19 cellular contexts compared by ENCODE assay signal in genomic region chr4:178339769-178340168, GRCh38.
DNase-seq lines count a peak whose midpoint lies in the region; ATAC-seq, FAIRE-seq and TF ChIP-seq lines count a peak whose summit lies in the region.
"Had no signal": no experiment of that assay in that cellular context is flagged by ENCODE, and none has a peak within 500 bp of the region (broad histone marks: within the 10 kb centered on the region; RNA-seq: fewer than 3 reads in every experiment).

No MANE protein-coding gene starts in this region.

- H3K9me3 ChIP-seq in breast epithelium: no peaks in the 10 kb centered on the region
- H3K9me3 ChIP-seq in adipocyte (ENCODE audit: control insufficient read depth, low read length): peaks cover 5% of the 10 kb centered on the region
- peaks cover 17% of the 10 kb centered on the region for H3K9me3 ChIP-seq in mesenchymal stem cell (ENCODE audit: control insufficient read depth, low read length)
- H3K9me3 ChIP-seq: HAP-1 had no signal

- H3K4me2 ChIP-seq in mesenchymal stem cell (ENCODE audit: low read length, poor library complexity, severe bottlenecking): no peak overlapping the region

- DNase-seq in MCF 10A (ENCODE audit: unreplicated experiment): peak; percentile 28
- DNase-seq in breast epithelium (ENCODE audit: low spot score in 2 of 2): no peak
- peak; percentile 8 to 49 for DNase-seq in Kasumi-1 (lab: John Stamatoyannopoulos, UW)
- DNase-seq in adipocyte (ENCODE audit: low read depth): peak; percentile 24
- peak; percentile 4 for DNase-seq in mesenchymal stem cell
- DNase-seq in activated CD4-positive, alpha-beta memory T cell treated with anti-CD3 and anti-CD28 coated beads, Interleukin-2, amount 10 ng/mL, durations not matched to agents 7 days and 5 days: no peak
- no peak for DNase-seq in urothelium cell line (ENCODE audit: low spot score)
- DNase-seq: 8988T; ACHN; C1 segment of cervical spinal cord; Calu3; CD4-positive, alpha-beta T cell; DMS 273 treated with DMSO at 0.1 percent for 48 hours had no signal

- H2BK15ac ChIP-seq in mesenchymal stem cell (ENCODE audit: low read depth, poor library complexity, severe bottlenecking): no peak overlapping the region

- H3K36me3 ChIP-seq in breast epithelium: no peaks in the 10 kb centered on the region
- no peaks in the 10 kb centered on the region for H3K36me3 ChIP-seq in adipocyte (ENCODE audit: control insufficient read depth, insufficient read depth, low read length, severe bottlenecking)
- no peaks in the 10 kb centered on the region for H3K36me3 ChIP-seq in mesenchymal stem cell (ENCODE audit: control insufficient read depth in 1 of 2, insufficient read depth in 2 of 2, low read depth in 1 of 2, low read length in 2 of 2)
- H3K36me3 ChIP-seq: HAP-1 had no signal

- no peak overlapping the region for H3K4me3 ChIP-seq in breast epithelium
- H3K4me3 ChIP-seq in adipocyte (ENCODE audit: low read length): no peak overlapping the region
- no peak overlapping the region for H3K4me3 ChIP-seq in mesenchymal stem cell (ENCODE audit: insufficient read depth in 1 of 2, low read depth in 1 of 2, low read length in 2 of 2)
- H3K4me3 ChIP-seq: HAP-1 had no signal

- H3K27me3 ChIP-seq in breast epithelium (no peaks in the 10 kb centered on the region), adipocyte (replicated peaks; ENCODE audit: control insufficient read depth, insufficient read depth, low read length) (no peaks in the 10 kb centered on the region), mesenchymal stem cell (ENCODE audit: control insufficient read depth in 1 of 2, insufficient read depth in 1 of 2, low read length in 2 of 2) (no peaks in the 10 kb centered on the region)

- no peak for FAIRE-seq in urothelium cell line (lab: Jason Lieb, UNC)
- FAIRE-seq: GM12891, H1 had no signal

- no peaks in the 10 kb centered on the region for H3K27me3 Mint-ChIP-seq in MCF 10A (ENCODE audit: insufficient read depth, unreplicated experiment)
- no peaks in the 10 kb centered on the region for H3K27me3 Mint-ChIP-seq in activated CD4-positive, alpha-beta memory T cell treated with anti-CD3 and anti-CD28 coated beads, Interleukin-2, amount 10 ng/mL, durations not matched to agents 7 days and 5 days
- H3K27me3 Mint-ChIP-seq: B cell; CD4-positive, alpha-beta T cell had no signal

- H4K91ac ChIP-seq in mesenchymal stem cell (ENCODE audit: low read length): no peak overlapping the region

- H3K27ac ChIP-seq in breast epithelium: no peak overlapping the region
- no peak overlapping the region for H3K27ac ChIP-seq in mesenchymal stem cell (ENCODE audit: low read length, poor library complexity, severe bottlenecking)
- H3K27ac ChIP-seq: HL-60 had no signal

- H3K4me3 Mint-ChIP-seq in MCF 10A (ENCODE audit: unreplicated experiment): no peak overlapping the region
- no peak overlapping the region for H3K4me3 Mint-ChIP-seq in activated CD4-positive, alpha-beta memory T cell treated with anti-CD3 and anti-CD28 coated beads, Interleukin-2, amount 10 ng/mL, durations not matched to agents 7 days and 5 days
- H3K4me3 Mint-ChIP-seq: B cell; CD4-positive, alpha-beta T cell had no signal

- no peaks in the 10 kb centered on the region for H3K4me1 Mint-ChIP-seq in MCF 10A (ENCODE audit: insufficient read depth, unreplicated experiment)
- H3K4me1 Mint-ChIP-seq in activated CD4-positive, alpha-beta memory T cell treated with anti-CD3 and anti-CD28 coated beads, Interleukin-2, amount 10 ng/mL, durations not matched to agents 7 days and 5 days: no peaks in the 10 kb centered on the region
- H3K4me1 Mint-ChIP-seq: B cell had no signal

- TF ChIP-seq CTCF in MCF 10A (IDR thresholded peaks at IDR 0.05; ENCODE audit: unreplicated experiment): no peak
- no peak for TF ChIP-seq CTCF in breast epithelium (IDR thresholded peaks at IDR 0.05)

- no peak overlapping the region for H3K18ac ChIP-seq in mesenchymal stem cell (ENCODE audit: low read depth in 1 of 2, low read length in 2 of 2)

- H2BK5ac ChIP-seq in mesenchymal stem cell (ENCODE audit: low read depth, low read length, poor library complexity, severe bottlenecking): no peak overlapping the region

- H2BK120ac ChIP-seq in mesenchymal stem cell (ENCODE audit: low read depth, low read length): no peak overlapping the region

- H3K23ac ChIP-seq in mesenchymal stem cell (ENCODE audit: low read length in 2 of 2): no peak overlapping the region

- H2AFZ ChIP-seq in mesenchymal stem cell (ENCODE audit: low read depth, low read length): no peak overlapping the region

- no peak overlapping the region for H3K14ac ChIP-seq in mesenchymal stem cell (ENCODE audit: low read length in 2 of 2)

- no TSS peak for BruUV-seq in MCF 10A (replicated peaks; lab: Mats Ljungman, UMichigan)

- no peak overlapping the region for H4K8ac ChIP-seq in mesenchymal stem cell (ENCODE audit: low read length)

- no peaks in the 10 kb centered on the region for H3K79me1 ChIP-seq in mesenchymal stem cell (replicated peaks; ENCODE audit: low read length, poor library complexity, severe bottlenecking)

- no peak overlapping the region for H3K4ac ChIP-seq in mesenchymal stem cell (ENCODE audit: low read depth in 1 of 2, low read length in 2 of 2)

- H3K27ac Mint-ChIP-seq in MCF 10A (ENCODE audit: low read depth, unreplicated experiment): no peak overlapping the region
- H3K27ac Mint-ChIP-seq in activated CD4-positive, alpha-beta memory T cell treated with anti-CD3 and anti-CD28 coated beads, Interleukin-2, amount 10 ng/mL, durations not matched to agents 7 days and 5 days: no peak overlapping the region
- H3K27ac Mint-ChIP-seq: B cell; CD4-positive, alpha-beta T cell had no signal

- ATAC-seq in HG02759 (IDR thresholded peaks at IDR 0.05; ENCODE audit: unreplicated experiment): no peak

- TF ChIP-seq POLR2A in breast epithelium (IDR thresholded peaks at IDR 0.05): no peak

- no peaks in the 10 kb centered on the region for H3K9me3 Mint-ChIP-seq in MCF 10A (ENCODE audit: unreplicated experiment)
- no peaks in the 10 kb centered on the region for H3K9me3 Mint-ChIP-seq in activated CD4-positive, alpha-beta memory T cell treated with anti-CD3 and anti-CD28 coated beads, Interleukin-2, amount 10 ng/mL, durations not matched to agents 7 days and 5 days

- CTCF ChIA-PET in MCF 10A (lab: Yijun Ruan, JAX): no interaction called here
- CTCF ChIA-PET in activated CD4-positive, alpha-beta memory T cell treated with anti-CD3 and anti-CD28 coated beads, Interleukin-2, amount 10 ng/mL, durations not matched to agents 7 days and 5 days (lab: Charles Lee): no interaction called here

- POLR2A ChIA-PET in MCF 10A (lab: Yijun Ruan, JAX): no interaction called here
- POLR2A ChIA-PET in activated CD4-positive, alpha-beta memory T cell treated with anti-CD3 and anti-CD28 coated beads, Interleukin-2, amount 10 ng/mL, durations not matched to agents 7 days and 5 days (lab: Charles Lee): no interaction called here

- H3K9ac ChIP-seq in adipocyte (ENCODE audit: low read length): no peak overlapping the region
- H3K9ac ChIP-seq in mesenchymal stem cell (ENCODE audit: low read length): no peak overlapping the region

- intact Hi-C loops in MCF 10A (cut with micrococcal nuclease) (no loop called here), breast epithelium (cut with DNase I; ENCODE audit: low total_unique reads) (no loop called here)

- H3K4me1 ChIP-seq in breast epithelium (no peaks in the 10 kb centered on the region), adipocyte (ENCODE audit: control insufficient read depth, insufficient read depth, low read length) (no peaks in the 10 kb centered on the region), mesenchymal stem cell (ENCODE audit: control insufficient read depth, insufficient read depth, low read depth, low read length) (no peaks in the 10 kb centered on the region)
- H3K4me1 ChIP-seq: HAP-1 had no signal

- H3K36me3 Mint-ChIP-seq in MCF 10A (ENCODE audit: insufficient read depth, unreplicated experiment): no peaks in the 10 kb centered on the region
- no peaks in the 10 kb centered on the region for H3K36me3 Mint-ChIP-seq in activated CD4-positive, alpha-beta memory T cell treated with anti-CD3 and anti-CD28 coated beads, Interleukin-2, amount 10 ng/mL, durations not matched to agents 7 days and 5 days (ENCODE audit: low read depth)

- H2BK12ac ChIP-seq in mesenchymal stem cell (ENCODE audit: low read length in 2 of 2): no peak overlapping the region

- H2AK5ac ChIP-seq in mesenchymal stem cell (ENCODE audit: low read length, severe bottlenecking): no peak overlapping the region

Comparison
In these comparisons a context has a peak if more than half of its experiments do, and no peak if none do; other contexts are left out.
1. DNase-seq: peak in MCF 10A (single experiment), Kasumi-1 (2 of 2), adipocyte (single experiment) and mesenchymal stem cell (single experiment); none in breast epithelium (0 of 2), activated CD4-positive, alpha-beta memory T cell treated with anti-CD3 and anti-CD28 coated beads, Interleukin-2, amount 10 ng/mL, durations not matched to agents 7 days and 5 days (single experiment) and urothelium cell line (single experiment).